In genomic region chr2:135600915-135601314, GRCh38 we compare ENCODE assay signal across 9 cellular contexts.
DNase-seq lines count a peak whose midpoint lies in the region; ATAC-seq and TF ChIP-seq lines count a peak whose summit lies in the region.
"Had no signal": no experiment of that assay in that cellular context is flagged by ENCODE, and none has a peak within 500 bp of the region (broad histone marks: within the 10 kb centered on the region; RNA-seq: fewer than 3 reads in every experiment).

No MANE protein-coding gene starts in this region.

- H3K4me1 Mint-ChIP-seq in endodermal cell (peaks cover 15% of the 10 kb centered on the region), osteocyte (ENCODE audit: unreplicated experiment) (no peaks in the 10 kb centered on the region)

- 80 to 100% methylated on average over 1 to 2 of the region's 2 CpGs for WGBS in endodermal cell (ENCODE audit: insufficient coverage in 1 of 2, insufficient read length in 1 of 2), 2 experiments
- WGBS in sigmoid colon, 2 donors: 93 to 94% methylated on average over 2 of the region's 2 CpGs

- peak; percentile 5 for DNase-seq in GM03348 (ENCODE audit: low spot score)
- no peak for DNase-seq in endodermal cell
- DNase-seq in osteocyte (ENCODE audit: extremely low spot score, unreplicated experiment): no peak
- DNase-seq in Peyer's patch: no peak
- DNase-seq in sigmoid colon: no peak
- DNase-seq: substantia nigra had no signal

- no peak overlapping the region for H3K4me3 ChIP-seq in OCI-LY3 (ENCODE audit: low read length)
- H3K4me3 ChIP-seq in endodermal cell (ENCODE audit: low read length): no peak overlapping the region
- no peak overlapping the region for H3K4me3 ChIP-seq in Peyer's patch
- H3K4me3 ChIP-seq in sigmoid colon: no peak overlapping the region

- H3K27me3 Mint-ChIP-seq in endodermal cell (ENCODE audit: insufficient read depth): no peaks in the 10 kb centered on the region
- no peaks in the 10 kb centered on the region for H3K27me3 Mint-ChIP-seq in osteocyte (ENCODE audit: unreplicated experiment)

- no peaks in the 10 kb centered on the region for H3K27me3 ChIP-seq in OCI-LY3 (ENCODE audit: low read depth, low read length)
- no peaks in the 10 kb centered on the region for H3K27me3 ChIP-seq in endodermal cell (ENCODE audit: control insufficient read depth, insufficient read depth, low read length, poor library complexity, severe bottlenecking)
- no peaks in the 10 kb centered on the region for H3K27me3 ChIP-seq in Peyer's patch
- H3K27me3 ChIP-seq in sigmoid colon: no peaks in the 10 kb centered on the region

- no peak overlapping the region for H3K4me3 Mint-ChIP-seq in endodermal cell
- H3K4me3 Mint-ChIP-seq in osteocyte (ENCODE audit: unreplicated experiment): no peak overlapping the region

- H3K9me3 Mint-ChIP-seq in endodermal cell (no peaks in the 10 kb centered on the region), osteocyte (ENCODE audit: unreplicated experiment) (no peaks in the 10 kb centered on the region)

- H3K27ac ChIP-seq in OCI-LY3 (ENCODE audit: low read length): no peak overlapping the region
- no peak overlapping the region for H3K27ac ChIP-seq in endodermal cell (ENCODE audit: low read depth, low read length)
- H3K27ac ChIP-seq in Peyer's patch: no peak overlapping the region
- H3K27ac ChIP-seq in sigmoid colon: no peak overlapping the region

- no peaks in the 10 kb centered on the region for H3K9me3 ChIP-seq in OCI-LY3 (ENCODE audit: insufficient read depth, low read length)
- no peaks in the 10 kb centered on the region for H3K9me3 ChIP-seq in endodermal cell (ENCODE audit: control insufficient read depth, low read length)
- H3K9me3 ChIP-seq in Peyer's patch: no peaks in the 10 kb centered on the region
- no peaks in the 10 kb centered on the region for H3K9me3 ChIP-seq in sigmoid colon

- intact Hi-C loops in sigmoid colon (cut with DNase I): no loop called here

- H3K36me3 Mint-ChIP-seq in endodermal cell (ENCODE audit: low read depth) (peaks cover 25% of the 10 kb centered on the region), osteocyte (ENCODE audit: unreplicated experiment) (peaks cover 12% of the 10 kb centered on the region)

- no peak overlapping the region for H3K4me2 ChIP-seq in OCI-LY3 (ENCODE audit: low read length)

- H4K20me1 ChIP-seq in OCI-LY3 (ENCODE audit: insufficient read depth, low read length): no peaks in the 10 kb centered on the region

- no peak overlapping the region for H2AFZ ChIP-seq in OCI-LY3 (ENCODE audit: low read depth, low read length)

- ATAC-seq in HG03342 (IDR thresholded peaks at IDR 0.05; ENCODE audit: unreplicated experiment): no peak
- ATAC-seq: Panc1 had no signal

- H3K79me2 ChIP-seq in OCI-LY3 (ENCODE audit: low read length): no peaks in the 10 kb centered on the region

- peak; percentile 27 for TF ChIP-seq CTCF in OCI-LY3 (IDR thresholded peaks at IDR 0.05; ENCODE audit: low read depth, low read length)
- TF ChIP-seq CTCF in endodermal cell (conservative IDR thresholded peaks at IDR 0.05): peak; percentile 36
- peak; percentile 42 for TF ChIP-seq CTCF in osteocyte (IDR thresholded peaks at IDR 0.05)
- TF ChIP-seq CTCF in Peyer's patch (IDR thresholded peaks at IDR 0.05): no peak
- no peak for TF ChIP-seq CTCF in sigmoid colon (IDR thresholded peaks at IDR 0.05)

- H3K4me1 ChIP-seq in OCI-LY3 (ENCODE audit: low read length) (no peaks in the 10 kb centered on the region), endodermal cell (ENCODE audit: control insufficient read depth, insufficient read depth, low read length) (no peaks in the 10 kb centered on the region), Peyer's patch (no peaks in the 10 kb centered on the region), sigmoid colon (no peaks in the 10 kb centered on the region)

- H3K36me3 ChIP-seq in OCI-LY3 (replicated peaks; ENCODE audit: low read depth, low read length) (peaks cover 20% of the 10 kb centered on the region), endodermal cell (ENCODE audit: control insufficient read depth, insufficient read depth, low read length) (peaks cover 31% of the 10 kb centered on the region), Peyer's patch (peaks cover 0 to 32% (median 0%) of the 10 kb centered on the region in 3 donors), sigmoid colon (peaks cover 0 to 33% (median 2%) of the 10 kb centered on the region in 4 donors)

- H3K9ac ChIP-seq in OCI-LY3 (ENCODE audit: low read length) (no peak overlapping the region), endodermal cell (ENCODE audit: extremely low read depth, low read length, poor library complexity, severe bottlenecking) (no peak overlapping the region)

- H3K27ac Mint-ChIP-seq in endodermal cell (no peak overlapping the region), osteocyte (ENCODE audit: unreplicated experiment) (no peak overlapping the region)

- TF ChIP-seq POLR2A in Peyer's patch (IDR thresholded peaks at IDR 0.05): no peak
- no peak for TF ChIP-seq POLR2A in sigmoid colon (IDR thresholded peaks at IDR 0.05)

- TF ChIP-seq EP300 in sigmoid colon (IDR thresholded peaks at IDR 0.05): no peak

Comparison
In these comparisons a context has a peak if more than half of its experiments do, and no peak if none do; other contexts are left out.
1. CTCF ChIP-seq: peak in OCI-LY3 (single experiment), endodermal cell (single experiment) and osteocyte (single experiment); none in Peyer's patch (0 of 6) and sigmoid colon (0 of 4).